In genomic region chr15:70519004-70519365, GRCh38 we compare ENCODE assay signal across 28 cellular contexts.
"Had no signal": no experiment of that assay in that cellular context is flagged by ENCODE, and none has a peak within 500 bp of the region (broad histone marks: within the 10 kb centered on the region; RNA-seq: fewer than 3 reads in every experiment).

No MANE protein-coding gene starts in this region.

- H3K4me3 ChIP-seq: breast epithelium, SJCRH30 had no signal

- ATAC-seq: activated CD8-positive, alpha-beta T cell treated with anti-CD3 and anti-CD28 coated beads, Interleukin-2, amount 10 ng/mL, durations not matched to agents 7 days and 5 days; activated T-cell treated with anti-CD3 and anti-CD28 coated beads, Interleukin-2, amount 50 U/mL, for 4 hours; Panc1 had no signal

- H3K36me3 ChIP-seq: breast epithelium, SJCRH30 had no signal

- H3K27ac ChIP-seq: breast epithelium, KMS-11, SJCRH30, VCaP had no signal

- DNase-seq: activated CD4-positive, alpha-beta T cell treated with anti-CD3 and anti-CD28 coated beads for 48 hours; activated CD4-positive, alpha-beta T cell treated with anti-CD3 and anti-CD28 coated beads, Interleukin-2, amount 50 U/mL, for 4 hours; activated CD8-positive, alpha-beta memory T cell treated with anti-CD3 and anti-CD28 coated beads, Interleukin-2, amount 50 U/mL, for 48 hours; activated CD8-positive, alpha-beta T cell treated with anti-CD3 and anti-CD28 coated beads, Interleukin-2, amount 10 ng/mL, durations not matched to agents 7 days and 5 days; activated effector memory CD4-positive, alpha-beta T cell treated with anti-CD3 and anti-CD28 coated beads, Interleukin-2, amount 50 U/mL, for 16 hours; activated naive CD4-positive, alpha-beta T cell treated with anti-CD3 and anti-CD28 coated beads, Interleukin-2, amount 10 ng/mL, durations not matched to agents 7 days and 5 days; activated T-cell treated with anti-CD3 and anti-CD28 coated beads, Interleukin-2, amount 50 U/mL, for 4 hours; aorta; central memory CD4-positive, alpha-beta T cell; MV-4-11; NCI-H1092 treated with DMSO at 0.1 percent for 48 hours; NCI-H1417 treated with DMSO at 0.1 percent for 48 hours; NCI-H1694; NCI-H2029; NCI-H2107; NCI-H2171 treated with DMSO at 0.1 percent for 48 hours; NCI-H226; NCI-H526 treated with DMSO at 0.1 percent for 48 hours; NK-92 treated with Interleukin-12 subunit alpha and Interleukin-12 subunit beta, amount 100 ng/mL, for 24 hours; OCI-M1; Right ventricle myocardium superior; SJCRH30; SK-N-SH; T-helper 1 cell had no signal

- H3K4me1 ChIP-seq: breast epithelium, SJCRH30 had no signal

- H3K9ac ChIP-seq: KMS-11, SK-N-SH had no signal

- H3K4me2 ChIP-seq: KMS-11, SK-N-SH had no signal

- H3K27me3 ChIP-seq: breast epithelium had no signal

- H3K9me3 ChIP-seq: breast epithelium, SJCRH30, SK-N-SH had no signal
